ENCODE assay signal across 1 cellular context in genomic region chr15:101201411-101202174, GRCh38.
A peak's percentile ranks its signal among the peaks of the same experiment; 100 is the strongest.
TF ChIP-seq lines count a peak whose summit lies in the region.

No MANE protein-coding gene starts in this region.

TF ChIP-seq in SK-N-SH, 30 proteins besides CTCF, POLR2A, EP300 and RAD21 (continued from another document):
- no peak for TF ChIP-seq USF2 (IDR thresholded peaks at IDR 0.05; ENCODE audit: borderline replicate concordance, low read depth, low read length)
- TF ChIP-seq GABPA (IDR thresholded peaks at IDR 0.05; ENCODE audit: low read depth), result no peak
- TF ChIP-seq FOSL2 (IDR thresholded peaks at IDR 0.05; ENCODE audit: borderline replicate concordance, low read depth), result peak; percentile 65; the same call in 1 of the 2 replicates
- TF ChIP-seq GATA2 (CRISPR knock-in tag; IDR thresholded peaks at IDR 0.05), result no peak
- TF ChIP-seq RXRA (IDR thresholded peaks at IDR 0.05; ENCODE audit: borderline replicate concordance, low read depth), result no peak
- TF ChIP-seq MAX (IDR thresholded peaks at IDR 0.05; ENCODE audit: low read depth), result 0 out of 2 replicates have a peak, but pooled peaks have one; percentile 25
- no peak for TF ChIP-seq EZH2phosphoT487 (IDR thresholded peaks at IDR 0.05; ENCODE audit: borderline replicate concordance, low read depth)
- no peak for TF ChIP-seq MXI1 (IDR thresholded peaks at IDR 0.05; ENCODE audit: low read depth, low read length)
- TF ChIP-seq, protein P1, sequence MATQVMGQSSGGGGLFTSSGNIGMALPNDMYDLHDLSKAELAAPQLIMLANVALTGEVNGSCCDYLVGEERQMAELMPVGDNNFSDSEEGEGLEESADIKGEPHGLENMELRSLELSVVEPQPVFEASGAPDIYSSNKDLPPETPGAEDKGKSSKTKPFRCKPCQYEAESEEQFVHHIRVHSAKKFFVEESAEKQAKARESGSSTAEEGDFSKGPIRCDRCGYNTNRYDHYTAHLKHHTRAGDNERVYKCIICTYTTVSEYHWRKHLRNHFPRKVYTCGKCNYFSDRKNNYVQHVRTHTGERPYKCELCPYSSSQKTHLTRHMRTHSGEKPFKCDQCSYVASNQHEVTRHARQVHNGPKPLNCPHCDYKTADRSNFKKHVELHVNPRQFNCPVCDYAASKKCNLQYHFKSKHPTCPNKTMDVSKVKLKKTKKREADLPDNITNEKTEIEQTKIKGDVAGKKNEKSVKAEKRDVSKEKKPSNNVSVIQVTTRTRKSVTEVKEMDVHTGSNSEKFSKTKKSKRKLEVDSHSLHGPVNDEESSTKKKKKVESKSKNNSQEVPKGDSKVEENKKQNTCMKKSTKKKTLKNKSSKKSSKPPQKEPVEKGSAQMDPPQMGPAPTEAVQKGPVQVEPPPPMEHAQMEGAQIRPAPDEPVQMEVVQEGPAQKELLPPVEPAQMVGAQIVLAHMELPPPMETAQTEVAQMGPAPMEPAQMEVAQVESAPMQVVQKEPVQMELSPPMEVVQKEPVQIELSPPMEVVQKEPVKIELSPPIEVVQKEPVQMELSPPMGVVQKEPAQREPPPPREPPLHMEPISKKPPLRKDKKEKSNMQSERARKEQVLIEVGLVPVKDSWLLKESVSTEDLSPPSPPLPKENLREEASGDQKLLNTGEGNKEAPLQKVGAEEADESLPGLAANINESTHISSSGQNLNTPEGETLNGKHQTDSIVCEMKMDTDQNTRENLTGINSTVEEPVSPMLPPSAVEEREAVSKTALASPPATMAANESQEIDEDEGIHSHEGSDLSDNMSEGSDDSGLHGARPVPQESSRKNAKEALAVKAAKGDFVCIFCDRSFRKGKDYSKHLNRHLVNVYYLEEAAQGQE (IDR thresholded peaks at IDR 0.05; ENCODE audit: low read depth, low read length), result no peak
- TF ChIP-seq FOXJ3 (CRISPR knock-in tag; IDR thresholded peaks at IDR 0.05), result no peak
- TF ChIP-seq, protein P2, sequence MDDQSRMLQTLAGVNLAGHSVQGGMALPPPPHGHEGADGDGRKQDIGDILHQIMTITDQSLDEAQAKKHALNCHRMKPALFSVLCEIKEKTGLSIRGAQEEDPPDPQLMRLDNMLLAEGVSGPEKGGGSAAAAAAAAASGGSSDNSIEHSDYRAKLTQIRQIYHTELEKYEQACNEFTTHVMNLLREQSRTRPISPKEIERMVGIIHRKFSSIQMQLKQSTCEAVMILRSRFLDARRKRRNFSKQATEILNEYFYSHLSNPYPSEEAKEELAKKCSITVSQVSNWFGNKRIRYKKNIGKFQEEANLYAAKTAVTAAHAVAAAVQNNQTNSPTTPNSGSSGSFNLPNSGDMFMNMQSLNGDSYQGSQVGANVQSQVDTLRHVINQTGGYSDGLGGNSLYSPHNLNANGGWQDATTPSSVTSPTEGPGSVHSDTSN (IDR thresholded peaks at IDR 0.05), result peak; percentile 62; the same call in 1 of the 2 replicates
- TF ChIP-seq ZBTB33 (IDR thresholded peaks at IDR 0.05; ENCODE audit: borderline replicate concordance, low read depth), result no peak
- no peak for TF ChIP-seq YY1 (IDR thresholded peaks at IDR 0.05; ENCODE audit: low read depth)
- TF ChIP-seq CHD2 (IDR thresholded peaks at IDR 0.05; ENCODE audit: low read length, partially characterized antibody), result no peak
